Comparison of ENCODE assay signal across 9 cellular contexts in the genomic region with DNA sequence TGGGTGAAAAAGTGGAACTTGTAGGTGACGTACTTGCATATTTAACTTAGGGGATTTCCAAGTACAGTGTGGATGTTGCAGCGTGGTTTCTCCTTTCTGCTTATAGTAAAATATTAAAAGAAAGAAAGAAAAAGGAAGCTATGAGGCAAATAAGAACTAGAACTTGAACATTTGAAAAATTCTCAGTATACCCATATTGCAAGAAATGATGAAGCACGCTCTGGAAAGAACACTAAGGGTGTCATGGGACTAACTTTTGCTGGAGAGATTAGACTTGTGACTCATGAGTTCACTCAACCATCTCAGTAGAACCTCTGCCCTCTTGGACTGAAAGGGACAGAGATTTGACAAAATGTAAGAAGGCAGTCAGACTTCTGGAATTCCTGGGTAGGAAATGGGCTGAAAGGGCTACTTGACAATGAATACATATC.
DNase-seq lines count a peak whose midpoint lies in the region; ATAC-seq and TF ChIP-seq lines count a peak whose summit lies in the region.
"Had no signal": no experiment of that assay in that cellular context is flagged by ENCODE, and none has a peak within 500 bp of the region (broad histone marks: within the 10 kb centered on the region; RNA-seq: fewer than 3 reads in every experiment).

No MANE protein-coding gene starts in this region.

- H3K27ac Mint-ChIP-seq in stimulated activated memory B cell treated with anti-CD40 and anti-IgM and Interleukin-4, amounts not matched to agents 10 μg/mL and 1 μg/mL and 100 μg/mL, for 72 hours: peak overlapping the region; percentile 95
- H3K27ac Mint-ChIP-seq: GM23338 had no signal

- H3K79me2 ChIP-seq in SU-DHL-6 (ENCODE audit: insufficient read depth, low read length): no peaks in the 10 kb centered on the region

- no peak for DNase-seq in colonic mucosa
- DNase-seq in activated gamma-delta T cell (lab: John Stamatoyannopoulos, UW): no peak
- DNase-seq in esophagus squamous epithelium (lab: John Stamatoyannopoulos, UW): no peak
- no peak for DNase-seq in amniotic stem cell (lab: John Stamatoyannopoulos, UW)

- peak overlapping the region; percentile 82 for H3K4me2 ChIP-seq in SU-DHL-6 (ENCODE audit: low read depth, low read length, poor library complexity, severe bottlenecking)
- H3K4me2 ChIP-seq: GM23338 had no signal

- no peak overlapping the region for H2AFZ ChIP-seq in SU-DHL-6 (ENCODE audit: low read depth, low read length, severe bottlenecking)
- H2AFZ ChIP-seq: GM23338 had no signal

- peak; percentile 92 for ATAC-seq in GM19395 (IDR thresholded peaks at IDR 0.05; ENCODE audit: unreplicated experiment)
- peak; percentile 92 for ATAC-seq in HG02973 (IDR thresholded peaks at IDR 0.05; ENCODE audit: unreplicated experiment)
- ATAC-seq in stimulated activated memory B cell treated with anti-CD40 and anti-IgM and Interleukin-4, amounts not matched to agents 10 μg/mL and 1 μg/mL and 100 μg/mL, for 72 hours: peak; percentile 92
- ATAC-seq: GM23338 had no signal

- intact Hi-C loops in colonic mucosa (cut with DNase I): no loop called here
- intact Hi-C loops in esophagus squamous epithelium (cut with DNase I): no loop called here

- no peaks in the 10 kb centered on the region for H3K27me3 Mint-ChIP-seq in stimulated activated memory B cell treated with anti-CD40 and anti-IgM and Interleukin-4, amounts not matched to agents 10 μg/mL and 1 μg/mL and 100 μg/mL, for 72 hours

- H3K36me3 Mint-ChIP-seq in stimulated activated memory B cell treated with anti-CD40 and anti-IgM and Interleukin-4, amounts not matched to agents 10 μg/mL and 1 μg/mL and 100 μg/mL, for 72 hours: no peaks in the 10 kb centered on the region

- 48 to 66% methylated on average over 3 of the region's 3 CpGs for WGBS in esophagus squamous epithelium, 2 donors

- peaks cover 48% of the 10 kb centered on the region for H3F3A ChIP-seq in SU-DHL-6 (ENCODE audit: insufficient read depth)

- H3K9me3 ChIP-seq in SU-DHL-6 (ENCODE audit: insufficient read depth, low read length) (no peaks in the 10 kb centered on the region), colonic mucosa (no peaks in the 10 kb centered on the region), esophagus squamous epithelium (no peaks in the 10 kb centered on the region)

- peak overlapping the region; percentile 54 for H3K9ac ChIP-seq in SU-DHL-6 (ENCODE audit: low read length)
- H3K9ac ChIP-seq in colonic mucosa (ENCODE audit: low read depth in 2 of 2, low read length in 2 of 2): no peak overlapping the region

- H3K27ac ChIP-seq in SU-DHL-6 (ENCODE audit: low read depth, low read length) (peak overlapping the region; percentile 95), colonic mucosa (no peak overlapping the region), esophagus squamous epithelium (no peak overlapping the region)

- no peak for TF ChIP-seq POLR2A in esophagus squamous epithelium (IDR thresholded peaks at IDR 0.05)

- no peaks in the 10 kb centered on the region for H3K4me1 ChIP-seq in colonic mucosa
- H3K4me1 ChIP-seq in esophagus squamous epithelium: no peaks in the 10 kb centered on the region

- H3K4me1 Mint-ChIP-seq in stimulated activated memory B cell treated with anti-CD40 and anti-IgM and Interleukin-4, amounts not matched to agents 10 μg/mL and 1 μg/mL and 100 μg/mL, for 72 hours: peaks cover 45% of the 10 kb centered on the region

- no peak for TF ChIP-seq CTCF in SU-DHL-6 (IDR thresholded peaks at IDR 0.05; ENCODE audit: insufficient read depth, low read length, poor library complexity, severe bottlenecking)
- no peak for TF ChIP-seq CTCF in colonic mucosa (IDR thresholded peaks at IDR 0.05)
- no peak for TF ChIP-seq CTCF in esophagus squamous epithelium (IDR thresholded peaks at IDR 0.05)

- no peaks in the 10 kb centered on the region for H4K20me1 ChIP-seq in SU-DHL-6 (ENCODE audit: low read depth, low read length)

- H3K36me3 ChIP-seq in SU-DHL-6 (ENCODE audit: low read length): no peaks in the 10 kb centered on the region
- H3K36me3 ChIP-seq in colonic mucosa: no peaks in the 10 kb centered on the region
- no peaks in the 10 kb centered on the region for H3K36me3 ChIP-seq in esophagus squamous epithelium

- H3K9me2 ChIP-seq in SU-DHL-6 (replicated peaks; ENCODE audit: insufficient read depth, low read length): no peaks in the 10 kb centered on the region

- peak overlapping the region; percentile 22 for H3K4me3 Mint-ChIP-seq in stimulated activated memory B cell treated with anti-CD40 and anti-IgM and Interleukin-4, amounts not matched to agents 10 μg/mL and 1 μg/mL and 100 μg/mL, for 72 hours
- H3K4me3 Mint-ChIP-seq: GM23338 had no signal

- H3K27me3 ChIP-seq in SU-DHL-6 (ENCODE audit: low read length) (no peaks in the 10 kb centered on the region), colonic mucosa (no peaks in the 10 kb centered on the region), esophagus squamous epithelium (no peaks in the 10 kb centered on the region)

- no peaks in the 10 kb centered on the region for H3K9me3 Mint-ChIP-seq in stimulated activated memory B cell treated with anti-CD40 and anti-IgM and Interleukin-4, amounts not matched to agents 10 μg/mL and 1 μg/mL and 100 μg/mL, for 72 hours
- H3K9me3 Mint-ChIP-seq: GM23338 had no signal

- peak overlapping the region; percentile 25 for H3K4me3 ChIP-seq in SU-DHL-6 (ENCODE audit: insufficient read depth, low read length, poor library complexity, severe bottlenecking)
- no peak overlapping the region for H3K4me3 ChIP-seq in colonic mucosa
- no peak overlapping the region for H3K4me3 ChIP-seq in esophagus squamous epithelium
- H3K4me3 ChIP-seq: GM23338 had no signal
